ENCODE assay signal across 19 cellular contexts in genomic region chr14:59728294-59728693, GRCh38.
DNase-seq lines count a peak whose midpoint lies in the region; TF ChIP-seq lines count a peak whose summit lies in the region.
"Had no signal": no experiment of that assay in that cellular context is flagged by ENCODE, and none has a peak within 500 bp of the region (broad histone marks: within the 10 kb centered on the region; RNA-seq: fewer than 3 reads in every experiment).

No MANE protein-coding gene starts in this region.

- no TSS peak for BruUV-seq in PC-9 (replicated peaks; lab: Mats Ljungman, UMichigan)

- no peak for TF ChIP-seq CTCF in glutamatergic neuron (IDR thresholded peaks at IDR 0.05; ENCODE audit: partially characterized antibody, unreplicated experiment)
- TF ChIP-seq CTCF in sigmoid colon (IDR thresholded peaks at IDR 0.05), result no peak
- no peak for TF ChIP-seq CTCF in Peyer's patch (IDR thresholded peaks at IDR 0.05)
- no peak for TF ChIP-seq CTCF in PC-9 (conservative IDR thresholded peaks at IDR 0.05)

- TF ChIP-seq EP300 in sigmoid colon (IDR thresholded peaks at IDR 0.05), result no peak

- no peaks in the 10 kb centered on the region for H4K20me1 ChIP-seq in PC-9 (ENCODE audit: insufficient read depth)

- H3K4me3 Mint-ChIP-seq in glutamatergic neuron (ENCODE audit: unreplicated experiment), result peak overlapping the region; percentile 71
- H3K4me3 Mint-ChIP-seq: activated B cell treated with CpG ODN at 0.5 μM for 24 hours; activated CD4-positive, alpha-beta memory T cell treated with anti-CD3 and anti-CD28 coated beads for 36 hours; CD14-positive monocyte; endodermal cell; naive thymus-derived CD4-positive, alpha-beta T cell had no signal

- no peak overlapping the region for H3K4me2 ChIP-seq in PC-9
- H3K4me2 ChIP-seq: KMS-11 had no signal

- no peaks in the 10 kb centered on the region for H3K79me2 ChIP-seq in PC-9 (ENCODE audit: low read depth)

- peaks cover 12% of the 10 kb centered on the region for H3K36me3 Mint-ChIP-seq in glutamatergic neuron (ENCODE audit: unreplicated experiment)
- H3K36me3 Mint-ChIP-seq: activated CD4-positive, alpha-beta memory T cell treated with anti-CD3 and anti-CD28 coated beads for 36 hours; naive thymus-derived CD4-positive, alpha-beta T cell had no signal

- DNase-seq in DMS 273 treated with DMSO at 0.1 percent for 48 hours (lab: John Stamatoyannopoulos, UW), result peak; percentile 93
- DNase-seq in NCI-H1694 treated with DMSO at 0.1 percent for 48 hours (lab: John Stamatoyannopoulos, UW), result peak; percentile 91
- peak; percentile 44 for DNase-seq in NCI-H510A treated with DMSO at 0.1 percent for 48 hours (lab: John Stamatoyannopoulos, UW)
- peak; percentile 24 for DNase-seq in glutamatergic neuron
- no peak for DNase-seq in sigmoid colon
- no peak for DNase-seq in Peyer's patch
- no peak for DNase-seq in PC-9
- DNase-seq: activated B cell treated with CpG ODN at 0.5 μM for 24 hours; activated CD4-positive, alpha-beta memory T cell treated with anti-CD3 and anti-CD28 coated beads for 36 hours; activated gamma-delta T cell; DND-41; endodermal cell; left cardiac atrium; naive thymus-derived CD4-positive, alpha-beta T cell; NCI-H526; pancreas had no signal

- CTCF ChIA-PET in PC-9 (lab: Charles Lee), result no interaction called here

- H3K4me1 Mint-ChIP-seq in glutamatergic neuron (ENCODE audit: low read depth, unreplicated experiment), result peaks cover 32% of the 10 kb centered on the region
- H3K4me1 Mint-ChIP-seq: activated B cell treated with CpG ODN at 0.5 μM for 24 hours, CD14-positive monocyte, endodermal cell had no signal

- H3K9me2 ChIP-seq in PC-9 (ENCODE audit: insufficient read depth), result no peaks in the 10 kb centered on the region; the same call in 1 of the 2 replicates

- H3K27ac ChIP-seq in sigmoid colon (no peak overlapping the region), Peyer's patch (no peak overlapping the region), PC-9 (no peak overlapping the region)
- H3K27ac ChIP-seq: KMS-11, pancreas, SJSA1 had no signal

- TF ChIP-seq POLR2A in sigmoid colon (IDR thresholded peaks at IDR 0.05), result no peak
- TF ChIP-seq POLR2A in Peyer's patch (IDR thresholded peaks at IDR 0.05), result no peak

- peaks cover 6% of the 10 kb centered on the region for H3K9me3 Mint-ChIP-seq in glutamatergic neuron (ENCODE audit: unreplicated experiment)
- H3K9me3 Mint-ChIP-seq: activated B cell treated with CpG ODN at 0.5 μM for 24 hours; activated CD4-positive, alpha-beta memory T cell treated with anti-CD3 and anti-CD28 coated beads for 36 hours; endodermal cell had no signal

- H3F3A ChIP-seq in PC-9 (ENCODE audit: insufficient read depth, low read depth), result peaks cover 5% of the 10 kb centered on the region; the same call in 1 of the 2 replicates

- H2AFZ ChIP-seq in PC-9, result no peak overlapping the region

- H3K27me3 Mint-ChIP-seq in glutamatergic neuron (ENCODE audit: unreplicated experiment), result peaks cover 12% of the 10 kb centered on the region
- H3K27me3 Mint-ChIP-seq: activated B cell treated with CpG ODN at 0.5 μM for 24 hours had no signal

- H3K4me1 ChIP-seq in sigmoid colon (no peaks in the 10 kb centered on the region), Peyer's patch (no peaks in the 10 kb centered on the region), PC-9 (replicated peaks; ENCODE audit: insufficient read depth) (no peaks in the 10 kb centered on the region)
- H3K4me1 ChIP-seq: pancreas, SJSA1 had no signal

- H3K36me3 ChIP-seq in sigmoid colon (no peaks in the 10 kb centered on the region), Peyer's patch (no peaks in the 10 kb centered on the region), PC-9 (ENCODE audit: low read depth) (no peaks in the 10 kb centered on the region)
- H3K36me3 ChIP-seq: pancreas, SJSA1 had no signal

- H3K9me3 ChIP-seq in sigmoid colon (no peaks in the 10 kb centered on the region), Peyer's patch (no peaks in the 10 kb centered on the region), PC-9 (ENCODE audit: insufficient read depth, low read depth) (no peaks in the 10 kb centered on the region)
- H3K9me3 ChIP-seq: pancreas, SJSA1 had no signal

- POLR2A ChIA-PET in PC-9 (lab: Charles Lee; ENCODE audit: unreplicated experiment), result no interaction called here

- no peaks in the 10 kb centered on the region for H3K27me3 ChIP-seq in sigmoid colon
- H3K27me3 ChIP-seq in Peyer's patch, result no peaks in the 10 kb centered on the region
- H3K27me3 ChIP-seq in PC-9 (ENCODE audit: insufficient read depth, low read depth), result no peaks in the 10 kb centered on the region
- H3K27me3 ChIP-seq: pancreas, SJSA1 had no signal

- peak overlapping the region; percentile 95 for H3K27ac Mint-ChIP-seq in glutamatergic neuron (ENCODE audit: unreplicated experiment)
- H3K27ac Mint-ChIP-seq: activated B cell treated with CpG ODN at 0.5 μM for 24 hours; activated CD4-positive, alpha-beta memory T cell treated with anti-CD3 and anti-CD28 coated beads for 36 hours; CD14-positive monocyte; endodermal cell; naive thymus-derived CD4-positive, alpha-beta T cell had no signal

- intact Hi-C loops in sigmoid colon (cut with DNase I), result no loop called here
- intact Hi-C loops in PC-9 (cut with micrococcal nuclease; ENCODE audit: unreplicated experiment), result no loop called here

- WGBS in sigmoid colon, 2 donors, result 36 to 73% methylated on average over 3 of the region's 3 CpGs

- H3K4me3 ChIP-seq in sigmoid colon, result no peak overlapping the region
- H3K4me3 ChIP-seq in Peyer's patch, result no peak overlapping the region
- H3K4me3 ChIP-seq in PC-9, result no peak overlapping the region
- H3K4me3 ChIP-seq: pancreas, SJSA1 had no signal

Comparison
In these comparisons a context has a peak if more than half of its experiments do, and no peak if none do; other contexts are left out.
1. DNase-seq: peak in DMS 273 treated with DMSO at 0.1 percent for 48 hours (single experiment), NCI-H1694 treated with DMSO at 0.1 percent for 48 hours (single experiment), NCI-H510A treated with DMSO at 0.1 percent for 48 hours (single experiment) and glutamatergic neuron (single experiment); none in sigmoid colon (single experiment), Peyer's patch (0 of 3) and PC-9 (0 of 2).